Comparison of ENCODE assay signal across 15 cellular contexts in genomic region chr10:119352042-119352441, GRCh38.
"Had no signal": no experiment of that assay in that cellular context is flagged by ENCODE, and none has a peak within 500 bp of the region (broad histone marks: within the 10 kb centered on the region; RNA-seq: fewer than 3 reads in every experiment).

No MANE protein-coding gene starts in this region.

- H3K4me3 ChIP-seq: colonic mucosa, tibial artery had no signal

- H3K36me3 ChIP-seq: colonic mucosa had no signal

- H3K9me3 ChIP-seq: colonic mucosa, tibial artery had no signal

- DNase-seq: activated CD4-positive, alpha-beta memory T cell treated with anti-CD3 and anti-CD28 coated beads, Interleukin-2, amount 10 ng/mL, durations not matched to agents 7 days and 5 days; activated CD4-positive, alpha-beta T cell treated with anti-CD3 and anti-CD28 coated beads for 4 hours; activated effector memory CD4-positive, alpha-beta T cell treated with Interleukin-2 at 50 U/mL for 16 hours; activated T-cell treated with anti-CD3 and anti-CD28 coated beads, Interleukin-2, amount 50 U/mL, for 24 hours; central memory CD4-positive, alpha-beta T cell; colonic mucosa; foreskin fibroblast; glutamatergic neuron; hypothalamus; mesenchymal stem cell; stimulated activated CD4-positive, alpha-beta T cell treated with anti-CD3 and anti-CD28 coated beads, Interleukin-2, amount 100 ng/mL, for 48 hours; tibial artery had no signal

- ATAC-seq: natural killer cell treated with Interleukin-12 subunit alpha and Interleukin-12 subunit beta and Interleukin-15 and Interleukin-18, amount 100 ng/mL, for 72 hours; stimulated activated memory B cell treated with anti-CD40 and anti-IgM and Interleukin-4, amounts not matched to agents 10 μg/mL and 1 μg/mL and 100 μg/mL, for 72 hours; WTC11 had no signal

- H3K27me3 ChIP-seq: colonic mucosa, tibial artery had no signal

- H3K27ac ChIP-seq: colonic mucosa had no signal

- H3K4me1 ChIP-seq: colonic mucosa had no signal
